14 cellular contexts compared by ENCODE assay signal in genomic region chr5:179314606-179315355, GRCh38. TPM values are rescaled to one million over a fixed set of nuclear protein-coding genes. Genes with fewer than 3 reads are reported as not detected.
DNase-seq lines count a peak whose midpoint lies in the region; FAIRE-seq and TF ChIP-seq lines count a peak whose summit lies in the region.
"Had no signal": no experiment of that assay in that cellular context is flagged by ENCODE, and none has a peak within 500 bp of the region (broad histone marks: within the 10 kb centered on the region; RNA-seq: fewer than 3 reads in every experiment).

No MANE protein-coding gene starts in this region.

- H3K4me3 ChIP-seq in kidney (ENCODE audit: low read length in 2 of 2) (no peak overlapping the region), skin epidermis (no peak overlapping the region)

- H3K27me3 Mint-ChIP-seq in chondrocyte (ENCODE audit: low read depth): no peaks in the 10 kb centered on the region
- H3K27me3 Mint-ChIP-seq: activated naive CD8-positive, alpha-beta T cell treated with anti-CD3 and anti-CD28 coated beads for 36 hours had no signal

- H3K4me1 ChIP-seq in kidney (ENCODE audit: control insufficient read depth in 1 of 2, insufficient read depth in 1 of 2, low read depth in 1 of 2, low read length in 2 of 2): peaks cover 0 to 2% of the 10 kb centered on the region in 2 donors

- H3K9ac ChIP-seq in kidney (ENCODE audit: low read length in 2 of 2): no peak overlapping the region

- H3K36me3 Mint-ChIP-seq in chondrocyte (ENCODE audit: low read depth): peaks cover 4% of the 10 kb centered on the region
- H3K36me3 Mint-ChIP-seq: activated naive CD8-positive, alpha-beta T cell treated with anti-CD3 and anti-CD28 coated beads for 36 hours; naive B cell had no signal

- H3K27ac ChIP-seq in kidney (ENCODE audit: low read depth in 2 of 2, low read length in 2 of 2) (no peak overlapping the region), skin epidermis (peak overlapping the region in 15 of 21 experiments; percentile 15 to 85 (median 62))

- peaks cover 12% of the 10 kb centered on the region for H3K9me3 Mint-ChIP-seq in chondrocyte (ENCODE audit: low read depth)
- H3K9me3 Mint-ChIP-seq: activated naive CD8-positive, alpha-beta T cell treated with anti-CD3 and anti-CD28 coated beads for 36 hours had no signal

- H3K4me1 Mint-ChIP-seq in chondrocyte (ENCODE audit: low read depth): peaks cover 17% of the 10 kb centered on the region
- H3K4me1 Mint-ChIP-seq: activated naive CD8-positive, alpha-beta T cell treated with anti-CD3 and anti-CD28 coated beads for 36 hours had no signal

- no peak overlapping the region for H3K27ac Mint-ChIP-seq in chondrocyte (ENCODE audit: unreplicated experiment)
- H3K27ac Mint-ChIP-seq: activated naive CD8-positive, alpha-beta T cell treated with anti-CD3 and anti-CD28 coated beads for 36 hours; naive B cell had no signal

- intact Hi-C loops in kidney (cut with DNase I): no loop called here

- TF ChIP-seq CTCF in chondrocyte (IDR thresholded peaks at IDR 0.05) (no peak), kidney (IDR thresholded peaks at IDR 0.05; ENCODE audit: borderline replicate concordance, extremely low read depth, insufficient read depth) (no peak)

- peak; percentile 40 for DNase-seq in EH (ENCODE audit: low read depth)
- DNase-seq in chondrocyte (ENCODE audit: low spot score): peak; percentile 63
- DNase-seq in kidney: peak; percentile 63
- no peak for DNase-seq in NCI-H1417 (lab: John Stamatoyannopoulos, UW)
- DNase-seq in SK-N-DZ (ENCODE audit: low spot score): no peak
- DNase-seq in NCI-H345 treated with DMSO at 0.1 percent for 48 hours (lab: John Stamatoyannopoulos, UW; ENCODE audit: unreplicated experiment): no peak
- DNase-seq in GM19240 (ENCODE audit: insufficient read length, low spot score): no peak
- DNase-seq: activated naive CD8-positive, alpha-beta T cell treated with anti-CD3 and anti-CD28 coated beads for 36 hours; dermis blood vessel endothelial cell; DND-41; foreskin melanocyte; naive B cell had no signal

- H3K4me3 Mint-ChIP-seq in chondrocyte (ENCODE audit: unreplicated experiment): no peak overlapping the region
- H3K4me3 Mint-ChIP-seq: activated naive CD8-positive, alpha-beta T cell treated with anti-CD3 and anti-CD28 coated beads for 36 hours had no signal

- no peaks in the 10 kb centered on the region for H3K36me3 ChIP-seq in kidney (ENCODE audit: control insufficient read depth in 1 of 2, insufficient read depth in 2 of 2, low read length in 2 of 2)

- no peak for FAIRE-seq in kidney (lab: Jason Lieb, UNC)
- FAIRE-seq: islet of Langerhans had no signal

- no peaks in the 10 kb centered on the region for H3K9me3 ChIP-seq in kidney (ENCODE audit: control insufficient read depth in 1 of 2, low read length in 2 of 2)

RNA-seq across cellular contexts. Expression of gene ADAMTS2, which starts 30.5 kb away (rescaled TPM):
- total RNA-seq in chondrocyte (17.9 to 93.2 TPM (median 91.2 TPM) in 3 replicates), kidney (13.6 TPM)
- polyA plus RNA-seq in kidney (ENCODE audit: insufficient read depth, low read depth, low replicate concordance): 2.0 TPM
- 13.2 and 17.5 TPM in 2 replicates for polyA plus RNA-seq in SK-N-DZ (2014; cell fraction: cytosol; rRNA removed)
- 36.5 and 52.0 TPM in 2 replicates for polyA plus RNA-seq in SK-N-DZ (2014; cell fraction: nucleus; rRNA removed)
- total RNA-seq: activated naive CD8-positive, alpha-beta T cell treated with anti-CD3 and anti-CD28 coated beads for 36 hours had no signal

Comparison
In these comparisons a context has a peak if more than half of its experiments do, and no peak if none do; other contexts are left out.
1. DNase-seq: peak in EH (single experiment), chondrocyte (single experiment) and kidney (single experiment); none in NCI-H1417 (0 of 3), SK-N-DZ (single experiment), NCI-H345 treated with DMSO at 0.1 percent for 48 hours (single experiment) and GM19240 (single experiment).
2. H3K27ac ChIP-seq: peak in skin epidermis (15 of 21); none in kidney (0 of 2).